Comparison of ENCODE assay signal across 28 cellular contexts in genomic region chr7:41098846-41099245, GRCh38.
"Had no signal": no experiment of that assay in that cellular context is flagged by ENCODE, and none has a peak within 500 bp of the region (broad histone marks: within the 10 kb centered on the region; RNA-seq: fewer than 3 reads in every experiment).

No MANE protein-coding gene starts in this region.

- H3K4me3 Mint-ChIP-seq: activated B cell treated with CpG ODN at 0.5 μM for 24 hours; activated CD4-positive, alpha-beta memory T cell treated with anti-CD3 and anti-CD28 coated beads, Interleukin-2, amount 10 ng/mL, durations not matched to agents 7 days and 5 days; activated naive CD4-positive, alpha-beta T cell treated with anti-CD3 and anti-CD28 coated beads, Interleukin-2, amount 50 U/mL, for 24 hours; IgD-negative memory B cell; T-cell had no signal

- H3K36me3 Mint-ChIP-seq: activated naive CD4-positive, alpha-beta T cell treated with anti-CD3 and anti-CD28 coated beads, Interleukin-2, amount 50 U/mL, for 24 hours; IgD-negative memory B cell; T-cell had no signal

- H3K4me1 Mint-ChIP-seq: activated CD4-positive, alpha-beta memory T cell treated with anti-CD3 and anti-CD28 coated beads, Interleukin-2, amount 10 ng/mL, durations not matched to agents 7 days and 5 days; activated naive CD4-positive, alpha-beta T cell treated with anti-CD3 and anti-CD28 coated beads, Interleukin-2, amount 50 U/mL, for 24 hours; T-cell had no signal

- H3K27ac ChIP-seq: body of pancreas, cardiac muscle cell, Peyer's patch, SK-N-MC had no signal

- H3K9me3 ChIP-seq: body of pancreas, Peyer's patch had no signal

- H3K27me3 ChIP-seq: body of pancreas, cardiac muscle cell, Peyer's patch had no signal

- H3K27me3 Mint-ChIP-seq: activated B cell treated with CpG ODN at 0.5 μM for 24 hours; activated CD4-positive, alpha-beta memory T cell treated with anti-CD3 and anti-CD28 coated beads, Interleukin-2, amount 10 ng/mL, durations not matched to agents 7 days and 5 days; activated naive CD4-positive, alpha-beta T cell treated with anti-CD3 and anti-CD28 coated beads, Interleukin-2, amount 50 U/mL, for 24 hours; T-cell had no signal

- H3K27ac Mint-ChIP-seq: activated B cell treated with CpG ODN at 0.5 μM for 24 hours; activated CD4-positive, alpha-beta memory T cell treated with anti-CD3 and anti-CD28 coated beads, Interleukin-2, amount 10 ng/mL, durations not matched to agents 7 days and 5 days; activated naive CD4-positive, alpha-beta T cell treated with anti-CD3 and anti-CD28 coated beads, Interleukin-2, amount 50 U/mL, for 24 hours; IgD-negative memory B cell; T-cell had no signal

- H3K36me3 ChIP-seq: cardiac muscle cell, Peyer's patch had no signal

- H3K4me3 ChIP-seq: body of pancreas, cardiac muscle cell, Peyer's patch, SK-N-MC had no signal

- ATAC-seq: body of pancreas, T-cell had no signal

- H3K4me1 ChIP-seq: body of pancreas, Peyer's patch had no signal

- H3K9me3 Mint-ChIP-seq: activated B cell treated with CpG ODN at 0.5 μM for 24 hours had no signal

- DNase-seq: activated B cell treated with CpG ODN at 0.5 μM for 24 hours; activated CD4-positive, alpha-beta memory T cell treated with anti-CD3 and anti-CD28 coated beads, Interleukin-2, amount 10 ng/mL, durations not matched to agents 7 days and 5 days; activated CD4-positive, alpha-beta T cell treated with anti-CD3 and anti-CD28 coated beads for 1 hour; activated CD4-positive, alpha-beta T cell treated with anti-CD3 and anti-CD28 coated beads, Interleukin-2, amount 50 U/mL, for 1 hour; activated naive CD4-positive, alpha-beta T cell; aorta; body of pancreas; cerebellar nuclear complex; KG1; NCI-H1048; NCI-H146; NCI-H187 treated with DMSO at 0.1 percent for 48 hours; NCI-H2081 treated with DMSO at 0.1 percent for 48 hours; NCI-H2171; NCI-H2227 treated with DMSO at 0.1 percent for 48 hours; NCI-H446 treated with DMSO at 0.1 percent for 48 hours; NCI-H524 treated with DMSO at 0.1 percent for 48 hours; NCI-H748 treated with DMSO at 0.1 percent for 48 hours; OCI-M1; Peyer's patch; SHP77 treated with DMSO at 0.1 percent for 48 hours; T-cell; T-helper 2 cell; T1000 had no signal
